27 cellular contexts compared by ENCODE assay signal in the genomic region with DNA sequence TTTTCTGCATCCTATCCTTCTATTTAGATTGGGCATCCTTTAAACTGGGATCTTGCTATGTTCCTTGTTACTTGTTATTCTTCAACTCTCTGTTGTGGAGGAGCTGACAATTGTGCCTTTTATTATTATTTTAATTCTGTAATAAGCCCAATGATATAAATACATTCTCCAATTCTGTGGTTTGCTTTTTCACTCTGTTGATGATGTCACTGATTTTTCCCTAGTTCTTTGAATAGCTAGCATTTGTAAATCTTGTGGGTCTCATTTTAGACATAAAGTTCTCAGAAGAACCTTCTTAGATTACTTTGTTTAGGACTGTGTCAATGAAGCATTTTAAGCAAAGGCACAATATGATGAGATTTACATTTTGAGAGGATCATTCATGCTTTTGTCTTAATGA.
"Had no signal": no experiment of that assay in that cellular context is flagged by ENCODE, and none has a peak within 500 bp of the region (broad histone marks: within the 10 kb centered on the region; RNA-seq: fewer than 3 reads in every experiment).

No MANE protein-coding gene starts in this region.

- DNase-seq: colonic mucosa; cortex of kidney; dermis blood vessel endothelial cell; dorsolateral prefrontal cortex; effector CD4-positive, alpha-beta T cell; effector CD8-positive, alpha-beta T cell; effector memory CD4-positive, alpha-beta T cell; effector memory CD8-positive, alpha-beta T cell; endodermal cell; erythroblast; esophagus squamous epithelium; foreskin fibroblast; foreskin keratinocyte; gastrocnemius medialis; glutamatergic neuron; head of caudate nucleus; heart left ventricle; heart right ventricle had no signal

- H3K27ac ChIP-seq: colonic mucosa, coronary artery, dorsolateral prefrontal cortex, epithelial cell of prostate, esophagus muscularis mucosa, esophagus squamous epithelium, foreskin keratinocyte, gastrocnemius medialis, gastroesophageal sphincter, heart left ventricle, heart right ventricle had no signal

- H3K9me3 ChIP-seq: colonic mucosa, esophagus muscularis mucosa, esophagus squamous epithelium, gastrocnemius medialis, gastroesophageal sphincter, heart left ventricle had no signal

- H3K4me1 ChIP-seq: colonic mucosa, esophagus muscularis mucosa, esophagus squamous epithelium, foreskin keratinocyte, gastrocnemius medialis, gastroesophageal sphincter had no signal

- ATAC-seq: effector memory CD8-positive, alpha-beta T cell; esophagus mucosa; foreskin keratinocyte; gastrocnemius medialis; gastroesophageal sphincter; heart left ventricle; heart right ventricle had no signal

- H3K4me3 ChIP-seq: colonic mucosa, coronary artery, dorsolateral prefrontal cortex, esophagus muscularis mucosa, esophagus squamous epithelium, gastrocnemius medialis, gastroesophageal sphincter, heart left ventricle, heart right ventricle had no signal

- FAIRE-seq: colon, endometrium, endothelial cell of umbilical vein, frontal cortex had no signal

- H3K27me3 ChIP-seq: colonic mucosa, dorsolateral prefrontal cortex, esophagus muscularis mucosa, esophagus squamous epithelium, foreskin keratinocyte, gastrocnemius medialis, gastroesophageal sphincter, heart left ventricle, heart right ventricle had no signal

- H3K36me3 ChIP-seq: colonic mucosa, esophagus muscularis mucosa, esophagus squamous epithelium, gastrocnemius medialis, gastroesophageal sphincter, heart left ventricle had no signal
